ENCODE assay signal across 2 cellular contexts in the genomic region with DNA sequence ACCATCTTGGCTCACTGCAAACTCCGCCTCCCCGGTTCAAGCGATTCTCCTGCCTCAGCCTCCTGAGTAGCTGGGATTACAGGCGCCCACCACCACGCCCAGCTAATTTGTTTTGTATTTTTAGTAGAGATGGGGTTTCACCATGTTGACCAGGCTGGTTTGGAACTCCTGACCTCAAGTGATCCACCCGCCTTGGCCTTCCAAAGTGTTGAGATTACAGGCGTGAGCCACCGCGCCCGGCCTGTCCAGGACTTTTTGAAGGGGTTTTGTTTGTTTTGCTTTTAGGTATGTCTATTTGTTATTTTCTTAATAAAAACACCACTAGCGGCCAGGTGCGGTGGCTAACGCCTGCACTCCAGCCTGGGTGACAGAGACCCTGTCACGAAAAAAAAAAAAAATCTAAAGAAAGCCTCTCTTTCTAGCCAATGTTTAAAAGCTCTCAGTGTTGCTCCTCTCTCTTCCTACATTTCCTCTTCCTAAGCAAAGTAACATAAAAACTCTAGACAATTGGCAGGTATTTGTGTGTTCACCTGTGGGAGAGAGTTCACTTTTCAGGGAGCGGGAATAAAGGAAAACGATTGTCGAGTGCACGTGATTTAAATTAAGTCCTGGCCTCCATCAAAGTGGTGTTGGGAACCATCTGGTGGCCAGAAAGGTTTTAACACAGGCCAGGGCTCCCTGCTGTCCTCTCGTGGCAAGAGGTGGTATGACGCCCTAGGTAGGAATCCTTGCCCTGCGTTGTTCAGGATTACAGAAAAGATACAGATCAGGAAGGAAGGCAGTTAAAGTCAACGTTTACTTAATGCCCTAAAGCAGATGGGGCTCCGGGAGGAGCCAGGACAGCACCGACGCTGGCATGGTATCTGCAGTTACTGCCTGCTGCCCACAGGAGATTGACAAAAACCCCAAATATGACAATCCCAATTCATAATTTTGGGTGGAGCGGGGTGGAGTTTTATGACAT.
A peak's percentile ranks its signal among the peaks of the same experiment; 100 is the strongest.
TF ChIP-seq lines count a peak whose summit lies in the region.

No MANE protein-coding gene starts in this region.

TF ChIP-seq in IMR-90, 13 proteins besides CTCF, POLR2A, EP300 and RAD21:
- no peak for TF ChIP-seq ELK1 (IDR thresholded peaks at IDR 0.05; ENCODE audit: borderline replicate concordance, low read depth, low read length)
- no peak for TF ChIP-seq FOS (IDR thresholded peaks at IDR 0.05; ENCODE audit: low read depth, low read length)
- 0 out of 2 replicates have a peak, but pooled peaks have one; percentile 53 for TF ChIP-seq MXI1 (IDR thresholded peaks at IDR 0.05; ENCODE audit: borderline replicate concordance, low read depth, low read length)
- TF ChIP-seq BHLHE40 (IDR thresholded peaks at IDR 0.05; ENCODE audit: low read depth, low read length), result peak; percentile 97
- TF ChIP-seq, protein P1, sequence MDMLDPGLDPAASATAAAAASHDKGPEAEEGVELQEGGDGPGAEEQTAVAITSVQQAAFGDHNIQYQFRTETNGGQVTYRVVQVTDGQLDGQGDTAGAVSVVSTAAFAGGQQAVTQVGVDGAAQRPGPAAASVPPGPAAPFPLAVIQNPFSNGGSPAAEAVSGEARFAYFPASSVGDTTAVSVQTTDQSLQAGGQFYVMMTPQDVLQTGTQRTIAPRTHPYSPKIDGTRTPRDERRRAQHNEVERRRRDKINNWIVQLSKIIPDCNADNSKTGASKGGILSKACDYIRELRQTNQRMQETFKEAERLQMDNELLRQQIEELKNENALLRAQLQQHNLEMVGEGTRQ (IDR thresholded peaks at IDR 0.05; ENCODE audit: low read depth, low read length), result peak; percentile 80
- TF ChIP-seq MAFK (IDR thresholded peaks at IDR 0.05; ENCODE audit: low read depth, low read length), result peak; percentile 21; the same call in 1 of the 2 replicates
- TF ChIP-seq SMC3 (IDR thresholded peaks at IDR 0.05; ENCODE audit: low read depth, low read length), result peak; percentile 100

TF ChIP-seq in endothelial cell of umbilical vein, 7 proteins besides CTCF, POLR2A, EP300 and RAD21:
- TF ChIP-seq EZH2 (IDR thresholded peaks at IDR 0.05; ENCODE audit: borderline replicate concordance, low read depth, low read length, severe bottlenecking) (no peak), JUN (IDR thresholded peaks at IDR 0.05; ENCODE audit: borderline replicate concordance, insufficient read depth, insufficient read length, low read depth) (no peak), POLR2AphosphoS5 (IDR thresholded peaks at IDR 0.05; ENCODE audit: insufficient read depth, low read depth, low read length) (no peak), FOS (IDR thresholded peaks at IDR 0.05; ENCODE audit: borderline replicate concordance, insufficient read depth, low read length) (no peak), GATA2 (IDR thresholded peaks at IDR 0.05; ENCODE audit: insufficient read depth, insufficient read length, low read depth, low read length) (peak; percentile 74), MYC (IDR thresholded peaks at IDR 0.05; ENCODE audit: low read depth, low read length) (peak; percentile 54)
- TF ChIP-seq, protein P2, sequence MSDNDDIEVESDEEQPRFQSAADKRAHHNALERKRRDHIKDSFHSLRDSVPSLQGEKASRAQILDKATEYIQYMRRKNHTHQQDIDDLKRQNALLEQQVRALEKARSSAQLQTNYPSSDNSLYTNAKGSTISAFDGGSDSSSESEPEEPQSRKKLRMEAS (IDR thresholded peaks at IDR 0.05; ENCODE audit: insufficient read depth, insufficient read length), result peak; percentile 68
